ENCODE assay signal across 1 cellular context in the genomic region with DNA sequence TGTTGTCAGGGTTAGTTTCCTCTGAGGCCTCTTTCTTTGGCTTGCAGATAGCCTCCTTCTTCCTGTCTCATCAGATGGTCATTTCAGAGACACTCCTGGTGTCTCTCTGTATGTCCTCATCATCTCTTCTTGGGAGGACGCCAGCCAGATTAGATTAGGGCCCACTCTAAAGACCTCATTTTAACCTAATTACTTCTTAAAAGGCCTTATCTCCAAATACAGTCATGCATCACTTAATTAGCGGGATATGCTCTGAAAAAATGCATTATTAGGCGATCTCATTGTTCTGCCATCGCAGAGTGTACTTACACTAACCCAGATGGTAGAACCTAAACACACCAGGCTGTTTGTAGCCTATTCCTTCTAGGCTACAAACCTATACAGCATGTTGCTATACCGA.
TF ChIP-seq lines count a peak whose summit lies in the region.

No MANE protein-coding gene starts in this region.

TF ChIP-seq in HEK293, 187 proteins besides CTCF, POLR2A, EP300 and RAD21 (continued from another document):
- TF ChIP-seq ZEB2 (tag by site-specific recombination; IDR thresholded peaks at IDR 0.05) = no peak
- no peak for TF ChIP-seq EGR2 (tag by site-specific recombination; IDR thresholded peaks at IDR 0.05; ENCODE audit: low read depth)
- TF ChIP-seq, protein P1, sequence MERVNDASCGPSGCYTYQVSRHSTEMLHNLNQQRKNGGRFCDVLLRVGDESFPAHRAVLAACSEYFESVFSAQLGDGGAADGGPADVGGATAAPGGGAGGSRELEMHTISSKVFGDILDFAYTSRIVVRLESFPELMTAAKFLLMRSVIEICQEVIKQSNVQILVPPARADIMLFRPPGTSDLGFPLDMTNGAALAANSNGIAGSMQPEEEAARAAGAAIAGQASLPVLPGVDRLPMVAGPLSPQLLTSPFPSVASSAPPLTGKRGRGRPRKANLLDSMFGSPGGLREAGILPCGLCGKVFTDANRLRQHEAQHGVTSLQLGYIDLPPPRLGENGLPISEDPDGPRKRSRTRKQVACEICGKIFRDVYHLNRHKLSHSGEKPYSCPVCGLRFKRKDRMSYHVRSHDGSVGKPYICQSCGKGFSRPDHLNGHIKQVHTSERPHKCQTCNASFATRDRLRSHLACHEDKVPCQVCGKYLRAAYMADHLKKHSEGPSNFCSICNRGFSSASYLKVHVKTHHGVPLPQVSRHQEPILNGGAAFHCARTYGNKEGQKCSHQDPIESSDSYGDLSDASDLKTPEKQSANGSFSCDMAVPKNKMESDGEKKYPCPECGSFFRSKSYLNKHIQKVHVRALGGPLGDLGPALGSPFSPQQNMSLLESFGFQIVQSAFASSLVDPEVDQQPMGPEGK (tag by site-specific recombination; IDR thresholded peaks at IDR 0.05) = no peak
- no peak for TF ChIP-seq GFI1B (tag by site-specific recombination; IDR thresholded peaks at IDR 0.05)
- no peak for TF ChIP-seq ZNF114 (tag by site-specific recombination; IDR thresholded peaks at IDR 0.05)
- no peak for TF ChIP-seq ZNF133 (tag by site-specific recombination; IDR thresholded peaks at IDR 0.05)
- no peak for TF ChIP-seq TRIM28 (IDR thresholded peaks at IDR 0.05; ENCODE audit: borderline replicate concordance, low read length)
- no peak for TF ChIP-seq ZNF747 (tag by site-specific recombination; IDR thresholded peaks at IDR 0.05)
- TF ChIP-seq SP7 (tag by site-specific recombination; IDR thresholded peaks at IDR 0.05) = 0 out of 2 replicates have a peak, but pooled peaks have one; percentile 22
- no peak for TF ChIP-seq BCL11A (tag by site-specific recombination; IDR thresholded peaks at IDR 0.05; ENCODE audit: low read depth)
- no peak for TF ChIP-seq ZNF274 (IDR thresholded peaks at IDR 0.05; ENCODE audit: low read length)
- TF ChIP-seq ZNF274 (tag by site-specific recombination; IDR thresholded peaks at IDR 0.05; ENCODE audit: borderline replicate concordance) = no peak
- TF ChIP-seq ZBTB17 (tag by site-specific recombination; IDR thresholded peaks at IDR 0.05) = no peak
- TF ChIP-seq, protein P2, sequence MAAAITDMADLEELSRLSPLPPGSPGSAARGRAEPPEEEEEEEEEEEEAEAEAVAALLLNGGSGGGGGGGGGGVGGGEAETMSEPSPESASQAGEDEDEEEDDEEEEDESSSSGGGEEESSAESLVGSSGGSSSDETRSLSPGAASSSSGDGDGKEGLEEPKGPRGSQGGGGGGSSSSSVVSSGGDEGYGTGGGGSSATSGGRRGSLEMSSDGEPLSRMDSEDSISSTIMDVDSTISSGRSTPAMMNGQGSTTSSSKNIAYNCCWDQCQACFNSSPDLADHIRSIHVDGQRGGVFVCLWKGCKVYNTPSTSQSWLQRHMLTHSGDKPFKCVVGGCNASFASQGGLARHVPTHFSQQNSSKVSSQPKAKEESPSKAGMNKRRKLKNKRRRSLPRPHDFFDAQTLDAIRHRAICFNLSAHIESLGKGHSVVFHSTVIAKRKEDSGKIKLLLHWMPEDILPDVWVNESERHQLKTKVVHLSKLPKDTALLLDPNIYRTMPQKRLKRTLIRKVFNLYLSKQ (tag by site-specific recombination; IDR thresholded peaks at IDR 0.05; ENCODE audit: borderline replicate concordance) = no peak
- no peak for TF ChIP-seq OSR2 (tag by site-specific recombination; IDR thresholded peaks at IDR 0.05)
- TF ChIP-seq, protein P3, sequence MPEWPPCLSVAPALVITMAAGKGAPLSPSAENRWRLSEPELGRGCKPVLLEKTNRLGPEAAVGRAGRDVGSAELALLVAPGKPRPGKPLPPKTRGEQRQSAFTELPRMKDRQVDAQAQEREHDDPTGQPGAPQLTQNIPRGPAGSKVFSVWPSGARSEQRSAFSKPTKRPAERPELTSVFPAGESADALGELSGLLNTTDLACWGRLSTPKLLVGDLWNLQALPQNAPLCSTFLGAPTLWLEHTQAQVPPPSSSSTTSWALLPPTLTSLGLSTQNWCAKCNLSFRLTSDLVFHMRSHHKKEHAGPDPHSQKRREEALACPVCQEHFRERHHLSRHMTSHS (tag by site-specific recombination; IDR thresholded peaks at IDR 0.05) = no peak
- no peak for TF ChIP-seq TCF7L2 (IDR thresholded peaks at IDR 0.05; ENCODE audit: borderline replicate concordance, low read depth, low read length)
- no peak for TF ChIP-seq ZNF792 (tag by site-specific recombination; IDR thresholded peaks at IDR 0.05)
- no peak for TF ChIP-seq MEIS1 (CRISPR knock-in tag; IDR thresholded peaks at IDR 0.05; ENCODE audit: borderline replicate concordance)
- TF ChIP-seq ZNF404 (tag by site-specific recombination; IDR thresholded peaks at IDR 0.05) = no peak
- no peak for TF ChIP-seq ZNF426 (tag by site-specific recombination; IDR thresholded peaks at IDR 0.05)
- TF ChIP-seq ZNF530 (tag by site-specific recombination; IDR thresholded peaks at IDR 0.05; ENCODE audit: low read depth) = no peak
- TF ChIP-seq ZNF837 (tag by site-specific recombination; IDR thresholded peaks at IDR 0.05) = no peak
- no peak for TF ChIP-seq ZNF677 (tag by site-specific recombination; IDR thresholded peaks at IDR 0.05)
- TF ChIP-seq, protein P4, sequence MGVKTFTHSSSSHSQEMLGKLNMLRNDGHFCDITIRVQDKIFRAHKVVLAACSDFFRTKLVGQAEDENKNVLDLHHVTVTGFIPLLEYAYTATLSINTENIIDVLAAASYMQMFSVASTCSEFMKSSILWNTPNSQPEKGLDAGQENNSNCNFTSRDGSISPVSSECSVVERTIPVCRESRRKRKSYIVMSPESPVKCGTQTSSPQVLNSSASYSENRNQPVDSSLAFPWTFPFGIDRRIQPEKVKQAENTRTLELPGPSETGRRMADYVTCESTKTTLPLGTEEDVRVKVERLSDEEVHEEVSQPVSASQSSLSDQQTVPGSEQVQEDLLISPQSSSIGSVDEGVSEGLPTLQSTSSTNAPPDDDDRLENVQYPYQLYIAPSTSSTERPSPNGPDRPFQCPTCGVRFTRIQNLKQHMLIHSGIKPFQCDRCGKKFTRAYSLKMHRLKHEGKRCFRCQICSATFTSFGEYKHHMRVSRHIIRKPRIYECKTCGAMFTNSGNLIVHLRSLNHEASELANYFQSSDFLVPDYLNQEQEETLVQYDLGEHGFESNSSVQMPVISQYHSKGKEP (tag by site-specific recombination; IDR thresholded peaks at IDR 0.05) = peak; percentile 84
- no peak for TF ChIP-seq ZBTB48 (tag by site-specific recombination; IDR thresholded peaks at IDR 0.05)
- no peak for TF ChIP-seq ZNF785 (tag by site-specific recombination; IDR thresholded peaks at IDR 0.05)
- TF ChIP-seq ZNF596 (tag by site-specific recombination; IDR thresholded peaks at IDR 0.05) = no peak
- TF ChIP-seq SETDB1 (IDR thresholded peaks at IDR 0.05; ENCODE audit: insufficient read length, low read length) = no peak
